8 cellular contexts compared by ENCODE assay signal in the genomic region with DNA sequence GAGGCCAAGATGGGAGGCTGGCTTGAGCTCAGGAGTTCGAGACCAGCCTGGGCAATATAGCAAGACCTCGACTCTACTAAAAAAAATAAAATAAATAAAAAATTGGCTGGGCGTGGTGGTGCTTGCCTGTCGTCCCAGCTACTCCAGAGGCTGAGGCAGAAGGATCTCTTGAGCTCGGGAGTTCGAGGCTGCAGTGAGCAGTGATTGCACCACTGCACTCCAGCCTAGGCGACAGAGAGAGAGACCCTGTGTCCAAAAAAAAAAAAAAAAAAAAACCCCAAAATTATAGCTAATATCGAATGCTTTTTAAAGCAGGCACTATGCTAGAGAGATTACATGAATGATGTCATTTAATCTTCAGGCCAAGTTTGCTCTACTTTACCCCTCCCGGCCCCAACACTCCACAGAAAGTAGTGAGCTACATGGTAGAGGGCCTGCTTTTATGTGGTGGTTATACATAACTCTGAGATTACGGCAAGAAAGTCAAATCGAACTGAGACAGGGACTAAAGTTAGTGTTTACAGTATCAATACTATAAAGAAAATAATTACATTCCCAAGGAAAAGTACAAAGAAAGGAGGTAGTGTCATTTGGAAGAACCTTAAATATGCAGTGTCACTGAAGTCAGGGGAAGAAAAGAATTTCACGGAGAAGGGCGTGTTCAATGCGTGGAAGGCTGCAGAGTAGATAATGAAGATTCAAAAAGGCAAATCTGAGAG. TPM values are rescaled to one million over a fixed set of nuclear protein-coding genes. Genes with fewer than 3 reads are reported as not detected.
A peak's percentile ranks its signal among the peaks of the same experiment; 100 is the strongest.
DNase-seq lines count a peak whose midpoint lies in the region; ATAC-seq and TF ChIP-seq lines count a peak whose summit lies in the region.

No MANE protein-coding gene starts in this region.

- 48 to 50% methylated on average over 14 of the region's 14 CpGs for WGBS in thyroid gland, 2 donors

- intact Hi-C loops in thyroid gland (cut with DNase I) = loop anchor here (5.0 kb wide), 1 partner anchor 300 kb away; no protein-coding TSS in a partner anchor

- no peaks in the 10 kb centered on the region for H3K9me3 ChIP-seq in thyroid gland

- H3K27ac Mint-ChIP-seq in activated T-cell treated with anti-CD3 and anti-CD28 coated beads, Interleukin-2, amount 50 U/mL, for 24 hours = peak overlapping the region; percentile 96
- H3K27ac Mint-ChIP-seq in activated naive CD4-positive, alpha-beta T cell treated with anti-CD3 and anti-CD28 coated beads, Interleukin-2, amount 50 U/mL, for 72 hours = peak overlapping the region; percentile 94 to 100

- H3K27me3 ChIP-seq in thyroid gland = no peaks in the 10 kb centered on the region

- ATAC-seq in activated naive CD4-positive, alpha-beta T cell treated with anti-CD3 and anti-CD28 coated beads, Interleukin-2, amount 50 U/mL, for 72 hours = no peak
- no peak for ATAC-seq in GM21723 (IDR thresholded peaks at IDR 0.05; ENCODE audit: unreplicated experiment)
- ATAC-seq in GM19023 (IDR thresholded peaks at IDR 0.05; ENCODE audit: unreplicated experiment) = no peak

- no peaks in the 10 kb centered on the region for H3K9me3 Mint-ChIP-seq in activated T-cell treated with anti-CD3 and anti-CD28 coated beads, Interleukin-2, amount 50 U/mL, for 24 hours
- no peaks in the 10 kb centered on the region for H3K9me3 Mint-ChIP-seq in activated naive CD4-positive, alpha-beta T cell treated with anti-CD3 and anti-CD28 coated beads, Interleukin-2, amount 50 U/mL, for 72 hours

- H3K36me3 Mint-ChIP-seq in activated T-cell treated with anti-CD3 and anti-CD28 coated beads, Interleukin-2, amount 50 U/mL, for 24 hours (ENCODE audit: low read depth) = peaks cover 52% of the 10 kb centered on the region
- peaks cover 30 to 41% of the 10 kb centered on the region in 2 donors for H3K36me3 Mint-ChIP-seq in activated naive CD4-positive, alpha-beta T cell treated with anti-CD3 and anti-CD28 coated beads, Interleukin-2, amount 50 U/mL, for 72 hours

- peaks cover 5 to 18% of the 10 kb centered on the region in 2 donors for H3K4me1 ChIP-seq in thyroid gland

- peaks cover 76% of the 10 kb centered on the region for H3K4me1 Mint-ChIP-seq in activated T-cell treated with anti-CD3 and anti-CD28 coated beads, Interleukin-2, amount 50 U/mL, for 24 hours (ENCODE audit: low read depth)

- no peak for DNase-seq in activated T-cell treated with anti-CD3 and anti-CD28 coated beads, Interleukin-2, amount 50 U/mL, for 24 hours
- DNase-seq in activated T-cell treated with anti-CD3 and anti-CD28 coated beads, Interleukin-2, amount 50 U/mL, for 1 hour = no peak
- peak in 1 of 2 donors; percentile 12 for DNase-seq in activated naive CD4-positive, alpha-beta T cell treated with anti-CD3 and anti-CD28 coated beads, Interleukin-2, amount 50 U/mL, for 72 hours (ENCODE audit: low spot score in 2 of 2)
- DNase-seq in kidney tubule cell (ENCODE audit: low spot score) (peak; percentile 17), thyroid gland (no peak)
- no peak for DNase-seq in stimulated activated naive CD4-positive, alpha-beta T cell (lab: John Stamatoyannopoulos, UW)

- H3K36me3 ChIP-seq in thyroid gland = no peaks in the 10 kb centered on the region

- H3K27me3 Mint-ChIP-seq in activated T-cell treated with anti-CD3 and anti-CD28 coated beads, Interleukin-2, amount 50 U/mL, for 24 hours = no peaks in the 10 kb centered on the region

- no peak for TF ChIP-seq POLR2A in thyroid gland (IDR thresholded peaks at IDR 0.05)

- peak overlapping the region; percentile 84 to 95 (median 89) for H3K4me3 ChIP-seq in thyroid gland (replicated peaks in 1 of 3)

- H3K4me3 Mint-ChIP-seq in activated T-cell treated with anti-CD3 and anti-CD28 coated beads, Interleukin-2, amount 50 U/mL, for 24 hours = peak overlapping the region; percentile 87

- TF ChIP-seq CTCF in thyroid gland (IDR thresholded peaks at IDR 0.05) = no peak

- peak overlapping the region in 1 of 3 donors; percentile 87 for H3K27ac ChIP-seq in thyroid gland

RNA-seq across cellular contexts. Expression of gene ADPGK, which starts 1.1 kb away (rescaled TPM):
- total RNA-seq in activated naive CD4-positive, alpha-beta T cell treated with anti-CD3 and anti-CD28 coated beads, Interleukin-2, amount 50 U/mL, for 72 hours = 10 to 100 TPM; 51.0 to 81.8 TPM
- total RNA-seq in thyroid gland = 10 to 100 TPM; 53.0 to 74.6 (median 61.7) TPM
